In genomic region chr2:165691615-165692014, GRCh38 we compare ENCODE assay signal across 12 cellular contexts.
DNase-seq lines count a peak whose midpoint lies in the region; ATAC-seq, FAIRE-seq and TF ChIP-seq lines count a peak whose summit lies in the region.
"Had no signal": no experiment of that assay in that cellular context is flagged by ENCODE, and none has a peak within 500 bp of the region (broad histone marks: within the 10 kb centered on the region; RNA-seq: fewer than 3 reads in every experiment).

No MANE protein-coding gene starts in this region.

- H3K4me3 ChIP-seq in astrocyte of the spinal cord (ENCODE audit: low read depth, low read length) (no peak overlapping the region), right atrium auricular region (no peak overlapping the region)

- in situ Hi-C loops in astrocyte of the spinal cord (cut with HindIII; ENCODE audit: low sequenced_read_pairs): no loop called here

- no peak for ATAC-seq in GM21381 (IDR thresholded peaks at IDR 0.05; ENCODE audit: unreplicated experiment)
- ATAC-seq: activated CD4-positive, CD25-positive, alpha-beta regulatory T cell treated with anti-CD3 and anti-CD28 coated beads, Interleukin-2, amount 50 U/mL, for 24 hours had no signal

- TF ChIP-seq CTCF in astrocyte of the spinal cord (IDR thresholded peaks at IDR 0.05; ENCODE audit: low read depth, low read length) (peak; percentile 26), right atrium auricular region (IDR thresholded peaks at IDR 0.05) (no peak), D721Med (IDR thresholded peaks at IDR 0.05; ENCODE audit: insufficient read depth, missing control alignments) (no peak)

- H3K27ac ChIP-seq in right atrium auricular region: no peak overlapping the region

- no peaks in the 10 kb centered on the region for H3K9me3 ChIP-seq in right atrium auricular region

- H3K4me1 ChIP-seq in right atrium auricular region: no peaks in the 10 kb centered on the region

- H3K27me3 ChIP-seq in right atrium auricular region: no peaks in the 10 kb centered on the region

- no peaks in the 10 kb centered on the region for H3K36me3 ChIP-seq in right atrium auricular region

- peak; percentile 35 for DNase-seq in DMS53 (lab: John Stamatoyannopoulos, UW)
- DNase-seq in DMS53 treated with DMSO at 0.1 percent for 48 hours (lab: John Stamatoyannopoulos, UW; ENCODE audit: unreplicated experiment): no peak
- DNase-seq in astrocyte of the spinal cord (ENCODE audit: low read depth, low spot score): peak; percentile 80
- peak; percentile 66 for DNase-seq in right atrium auricular region (ENCODE audit: low spot score)
- peak; percentile 60 for DNase-seq in stromal cell of bone marrow (ENCODE audit: low read depth)
- DNase-seq in T-helper 2 cell: no peak
- DNase-seq in D721Med (ENCODE audit: insufficient read length, low spot score): no peak
- DNase-seq: NCI-H1417 treated with DMSO at 0.1 percent for 48 hours had no signal

- no peak for FAIRE-seq in D721Med (lab: Jason Lieb, UNC)
- FAIRE-seq: A204.1, endothelial cell of umbilical vein had no signal

Comparison
In these comparisons a context has a peak if more than half of its experiments do, and no peak if none do; other contexts are left out.
1. DNase-seq: peak in DMS53 (single experiment), astrocyte of the spinal cord (single experiment), right atrium auricular region (single experiment) and stromal cell of bone marrow (single experiment); none in DMS53 treated with DMSO at 0.1 percent for 48 hours (single experiment), T-helper 2 cell (0 of 5) and D721Med (single experiment).